Comparison of ENCODE assay signal across 1 cellular context in genomic region chr1:201955750-201956143, GRCh38.
TF ChIP-seq lines count a peak whose summit lies in the region.

No MANE protein-coding gene starts in this region.

TF ChIP-seq in H1, 55 proteins besides CTCF, POLR2A, EP300 and RAD21:
- TF ChIP-seq SAP30 (IDR thresholded peaks at IDR 0.05; ENCODE audit: insufficient read depth, insufficient replicate concordance, low read length) (peak; percentile 77), FOSL1 (IDR thresholded peaks at IDR 0.05; ENCODE audit: insufficient read depth, low read depth, low read length) (no peak), CHD7 (IDR thresholded peaks at IDR 0.05; ENCODE audit: insufficient replicate concordance, low read length) (no peak), KDM5A (IDR thresholded peaks at IDR 0.05; ENCODE audit: low read length) (peak; percentile 84; the same call in 1 of the 2 replicates)
TF ChIP-seq in H1: peak in this region for 2.
